7 cellular contexts compared by ENCODE assay signal in genomic region chr18:31942301-31942998, GRCh38. TPM values are rescaled to one million over a fixed set of nuclear protein-coding genes. Genes with fewer than 3 reads are reported as not detected.
A peak's percentile ranks its signal among the peaks of the same experiment; 100 is the strongest.
DNase-seq lines count a peak whose midpoint lies in the region; ATAC-seq and TF ChIP-seq lines count a peak whose summit lies in the region.

No MANE protein-coding gene starts in this region.

- peaks cover 11 to 29% of the 10 kb centered on the region in 2 donors for H3K4me1 ChIP-seq in mucosa of rectum (ENCODE audit: control insufficient read depth in 2 of 2, insufficient read depth in 2 of 2, low read length in 2 of 2)

- H3K27ac ChIP-seq in epithelial cell of prostate (peak overlapping the region; percentile 89), mucosa of rectum (ENCODE audit: low read depth in 2 of 2, low read length in 2 of 2) (peak overlapping the region; percentile 95 to 96)

- POLR2A ChIA-PET in WTC11 (lab: Charles Lee), result interaction anchor here (0.7 to 1.7 kb wide), 12 partner anchors 10 to 607 kb away, joined by 3 to 10 read pairs (median 3); partner anchors contain the start of genes GAREM1, RNF125 and RNF138

- H3K4me1 Mint-ChIP-seq in WTC11, result peaks cover 48% of the 10 kb centered on the region
- H3K4me1 Mint-ChIP-seq in stimulated activated naive CD8-positive, alpha-beta T cell treated with anti-CD3 and anti-CD28 coated beads, Interleukin-15, amount 100 ng/mL, for 72 hours, result peaks cover 57% of the 10 kb centered on the region

- H3K9me3 ChIP-seq in mucosa of rectum (ENCODE audit: control insufficient read depth in 2 of 2, low read length in 2 of 2), result no peaks in the 10 kb centered on the region

- no peaks in the 10 kb centered on the region for H3K27me3 ChIP-seq in mucosa of rectum (ENCODE audit: control insufficient read depth in 2 of 2, insufficient read depth in 2 of 2, low read length in 2 of 2)

- H3K4me3 Mint-ChIP-seq in WTC11, result peak overlapping the region; percentile 100
- peak overlapping the region; percentile 99 to 100 for H3K4me3 Mint-ChIP-seq in stimulated activated naive CD8-positive, alpha-beta T cell treated with anti-CD3 and anti-CD28 coated beads, Interleukin-15, amount 100 ng/mL, for 72 hours

- no peaks in the 10 kb centered on the region for H3K9me3 Mint-ChIP-seq in WTC11
- H3K9me3 Mint-ChIP-seq in stimulated activated naive CD8-positive, alpha-beta T cell treated with anti-CD3 and anti-CD28 coated beads, Interleukin-15, amount 100 ng/mL, for 72 hours, result no peaks in the 10 kb centered on the region

- H3K36me3 Mint-ChIP-seq in WTC11, result peaks cover 4% of the 10 kb centered on the region

- H3K9ac ChIP-seq in mucosa of rectum (ENCODE audit: low read depth in 1 of 2, low read length in 2 of 2), result peak overlapping the region; percentile 81 to 93

- CTCF ChIA-PET in WTC11 (lab: Charles Lee), result interaction anchor here (0.6 to 4.1 kb wide), 8 partner anchors 9 to 386 kb away, joined by 3 to 34 read pairs (median 5); no protein-coding TSS in a partner anchor

- peak; percentile 26 for TF ChIP-seq POLR2A in GM10847 (IDR thresholded peaks at IDR 0.05; ENCODE audit: extremely low read depth, insufficient read length)

- H3K36me3 ChIP-seq in mucosa of rectum (ENCODE audit: control insufficient read depth in 2 of 2, insufficient read depth in 2 of 2, low read length in 2 of 2), result no peaks in the 10 kb centered on the region

- TF ChIP-seq CTCF in WTC11 (IDR thresholded peaks at IDR 0.05), result no peak

- H3K4me3 ChIP-seq in mucosa of rectum (ENCODE audit: low read length in 2 of 2), result peak overlapping the region; percentile 73 to 77

- DNase-seq in KG1 (lab: John Stamatoyannopoulos, UW), result peak; percentile 78
- peak; percentile 29 for DNase-seq in WTC11 (ENCODE audit: low spot score)
- DNase-seq in epithelial cell of prostate (ENCODE audit: low read depth, low spot score), result no peak
- DNase-seq in stimulated activated naive CD8-positive, alpha-beta T cell treated with anti-CD3 and anti-CD28 coated beads, Interleukin-15, amount 100 ng/mL, for 72 hours, result no peak

- peak overlapping the region; percentile 100 for H3K27ac Mint-ChIP-seq in WTC11
- peak overlapping the region; percentile 99 to 100 for H3K27ac Mint-ChIP-seq in stimulated activated naive CD8-positive, alpha-beta T cell treated with anti-CD3 and anti-CD28 coated beads, Interleukin-15, amount 100 ng/mL, for 72 hours

- no peaks in the 10 kb centered on the region for H3K27me3 Mint-ChIP-seq in WTC11 (ENCODE audit: low read depth)
- H3K27me3 Mint-ChIP-seq in stimulated activated naive CD8-positive, alpha-beta T cell treated with anti-CD3 and anti-CD28 coated beads, Interleukin-15, amount 100 ng/mL, for 72 hours, result no peaks in the 10 kb centered on the region

- ATAC-seq in GM21825 (IDR thresholded peaks at IDR 0.05; ENCODE audit: unreplicated experiment) (peak; percentile 25), WTC11 (peak; percentile 6)
- peak; percentile 63 for ATAC-seq in stimulated activated naive CD8-positive, alpha-beta T cell treated with anti-CD3 and anti-CD28 coated beads, Interleukin-15, amount 100 ng/mL, for 72 hours

TF ChIP-seq in WTC11, 78 proteins besides CTCF, POLR2A, EP300 and RAD21:
- no peak for TF ChIP-seq ATF3 (CRISPR knock-in tag; conservative IDR thresholded peaks at IDR 0.05)
- TF ChIP-seq RELA (CRISPR knock-in tag; IDR thresholded peaks at IDR 0.05; ENCODE audit: borderline replicate concordance), result 0 out of 2 replicates have a peak, but pooled peaks have one; percentile 37
- TF ChIP-seq, protein P1, sequence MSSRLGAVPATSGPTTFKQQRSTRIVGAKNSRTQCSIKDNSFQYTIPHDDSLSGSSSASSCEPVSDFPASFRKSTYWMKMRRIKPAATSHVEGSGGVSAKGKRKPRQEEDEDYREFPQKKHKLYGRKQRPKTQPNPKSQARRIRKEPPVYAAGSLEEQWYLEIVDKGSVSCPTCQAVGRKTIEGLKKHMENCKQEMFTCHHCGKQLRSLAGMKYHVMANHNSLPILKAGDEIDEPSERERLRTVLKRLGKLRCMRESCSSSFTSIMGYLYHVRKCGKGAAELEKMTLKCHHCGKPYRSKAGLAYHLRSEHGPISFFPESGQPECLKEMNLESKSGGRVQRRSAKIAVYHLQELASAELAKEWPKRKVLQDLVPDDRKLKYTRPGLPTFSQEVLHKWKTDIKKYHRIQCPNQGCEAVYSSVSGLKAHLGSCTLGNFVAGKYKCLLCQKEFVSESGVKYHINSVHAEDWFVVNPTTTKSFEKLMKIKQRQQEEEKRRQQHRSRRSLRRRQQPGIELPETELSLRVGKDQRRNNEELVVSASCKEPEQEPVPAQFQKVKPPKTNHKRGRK (CRISPR knock-in tag; IDR thresholded peaks at IDR 0.05; ENCODE audit: borderline replicate concordance), result no peak

RNA-seq across cellular contexts. Expression of gene TRAPPC8, which starts 0.5 kb away (rescaled TPM):
- total RNA-seq in WTC11 (2021), result 45.4 to 56.3 TPM (median 53.2 TPM) in 3 replicates

Comparison
In these comparisons a context has a peak if more than half of its experiments do, and no peak if none do; other contexts are left out.
1. ATAC-seq: peak in every context shown above with its lines; median percentile 63 in stimulated activated naive CD8-positive, alpha-beta T cell treated with anti-CD3 and anti-CD28 coated beads, Interleukin-15, amount 100 ng/mL, for 72 hours; 25 in GM21825; 6 in WTC11.
2. DNase-seq: peak in KG1 (single experiment) and WTC11 (single experiment); none in epithelial cell of prostate (single experiment) and stimulated activated naive CD8-positive, alpha-beta T cell treated with anti-CD3 and anti-CD28 coated beads, Interleukin-15, amount 100 ng/mL, for 72 hours (0 of 2).